Comparison of ENCODE assay signal across 20 cellular contexts in genomic region chrX:24877854-24878650, GRCh38.
DNase-seq lines count a peak whose midpoint lies in the region; ATAC-seq and TF ChIP-seq lines count a peak whose summit lies in the region.
"Had no signal": no experiment of that assay in that cellular context is flagged by ENCODE, and none has a peak within 500 bp of the region (broad histone marks: within the 10 kb centered on the region; RNA-seq: fewer than 3 reads in every experiment).

No MANE protein-coding gene starts in this region.

- TF ChIP-seq CTCF in progenitor cell of endocrine pancreas (IDR thresholded peaks at IDR 0.05; ENCODE audit: unreplicated experiment), result no peak

- H3K27me3 Mint-ChIP-seq in progenitor cell of endocrine pancreas, result no peaks in the 10 kb centered on the region
- H3K27me3 Mint-ChIP-seq: activated CD4-positive, alpha-beta T cell treated with anti-CD3 and anti-CD28 coated beads, Interleukin-2, amount 10 ng/mL, durations not matched to agents 7 days and 5 days had no signal

- peak overlapping the region; percentile 30 for H3K4me3 Mint-ChIP-seq in progenitor cell of endocrine pancreas (ENCODE audit: low read depth)
- H3K4me3 Mint-ChIP-seq: activated CD4-positive, alpha-beta T cell treated with anti-CD3 and anti-CD28 coated beads, Interleukin-2, amount 10 ng/mL, durations not matched to agents 7 days and 5 days; activated T-cell treated with anti-CD3 and anti-CD28 coated beads, Interleukin-2, amount 50 U/mL, for 72 hours; CD8-positive, alpha-beta T cell; T-helper 2 cell treated with Interferon-gamma antibody and Interleukin-4, amounts not matched to agents 5 μg/mL and 100 μg/mL, for 36 hours had no signal

- peaks cover 49% of the 10 kb centered on the region for H3K4me1 Mint-ChIP-seq in progenitor cell of endocrine pancreas (ENCODE audit: low read depth)
- H3K4me1 Mint-ChIP-seq: activated CD4-positive, alpha-beta T cell treated with anti-CD3 and anti-CD28 coated beads, Interleukin-2, amount 10 ng/mL, durations not matched to agents 7 days and 5 days had no signal

- peak overlapping the region; percentile 3 for H3K27ac ChIP-seq in caudate nucleus (ENCODE audit: low read depth, low read length)

- H3K9me3 Mint-ChIP-seq in progenitor cell of endocrine pancreas (ENCODE audit: low read depth), result no peaks in the 10 kb centered on the region
- H3K9me3 Mint-ChIP-seq: activated CD4-positive, alpha-beta T cell treated with anti-CD3 and anti-CD28 coated beads, Interleukin-2, amount 10 ng/mL, durations not matched to agents 7 days and 5 days; activated T-cell treated with anti-CD3 and anti-CD28 coated beads, Interleukin-2, amount 50 U/mL, for 72 hours; CD8-positive, alpha-beta T cell; T-helper 2 cell treated with Interferon-gamma antibody and Interleukin-4, amounts not matched to agents 5 μg/mL and 100 μg/mL, for 36 hours had no signal

- ATAC-seq in GM18517 (IDR thresholded peaks at IDR 0.05; ENCODE audit: unreplicated experiment) (no peak), GM19328 (IDR thresholded peaks at IDR 0.05; ENCODE audit: unreplicated experiment) (no peak)
- ATAC-seq: activated T-cell treated with anti-CD3 and anti-CD28 coated beads, Interleukin-2, amount 50 U/mL, for 72 hours; CD8-positive, alpha-beta T cell; K562; Right ventricle myocardium inferior had no signal

- H3K27ac Mint-ChIP-seq in progenitor cell of endocrine pancreas, result peak overlapping the region; percentile 94
- H3K27ac Mint-ChIP-seq: activated CD4-positive, alpha-beta T cell treated with anti-CD3 and anti-CD28 coated beads, Interleukin-2, amount 10 ng/mL, durations not matched to agents 7 days and 5 days; activated T-cell treated with anti-CD3 and anti-CD28 coated beads, Interleukin-2, amount 50 U/mL, for 72 hours; CD8-positive, alpha-beta T cell; T-helper 2 cell treated with Interferon-gamma antibody and Interleukin-4, amounts not matched to agents 5 μg/mL and 100 μg/mL, for 36 hours had no signal

- DNase-seq in DMS53 (lab: John Stamatoyannopoulos, UW) (peak; percentile 25), DMS53 treated with DMSO at 0.1 percent for 48 hours (lab: John Stamatoyannopoulos, UW; ENCODE audit: unreplicated experiment) (no peak), NCI-H146 (lab: John Stamatoyannopoulos, UW) (peak; percentile 18), caudate nucleus (lab: John Stamatoyannopoulos, UW) (no peak), progenitor cell of endocrine pancreas (ENCODE audit: low spot score, unreplicated experiment) (no peak)
- no peak for DNase-seq in activated CD8-positive, alpha-beta memory T cell treated with anti-CD3 and anti-CD28 coated beads, Interleukin-2, amount 50 U/mL, for 48 hours
- DNase-seq: activated CD4-positive, alpha-beta T cell treated with anti-CD3 and anti-CD28 coated beads, Interleukin-2, amount 10 ng/mL, durations not matched to agents 7 days and 5 days; activated T-cell treated with anti-CD3 and anti-CD28 coated beads, Interleukin-2, amount 50 U/mL, for 72 hours; amniotic stem cell; CD8-positive, alpha-beta T cell; effector CD4-positive, alpha-beta T cell; foreskin fibroblast; mammary epithelial cell; NCI-H1436 treated with DMSO at 0.1 percent for 48 hours; NK-92 treated with Interleukin-12 subunit alpha and Interleukin-12 subunit beta, amount 100 ng/mL, for 24 hours had no signal

- peaks cover 3% of the 10 kb centered on the region for H3K36me3 Mint-ChIP-seq in progenitor cell of endocrine pancreas (ENCODE audit: insufficient read depth)

Comparison
In these comparisons a context has a peak if more than half of its experiments do, and no peak if none do; other contexts are left out.
1. DNase-seq: peak in DMS53 (single experiment) and NCI-H146 (single experiment); none in DMS53 treated with DMSO at 0.1 percent for 48 hours (single experiment), caudate nucleus (0 of 61), progenitor cell of endocrine pancreas (single experiment) and activated CD8-positive, alpha-beta memory T cell treated with anti-CD3 and anti-CD28 coated beads, Interleukin-2, amount 50 U/mL, for 48 hours (single experiment).